ENCODE assay signal across 19 cellular contexts in genomic region chr9:8784813-8785212, GRCh38.
DNase-seq lines count a peak whose midpoint lies in the region; ATAC-seq, FAIRE-seq and TF ChIP-seq lines count a peak whose summit lies in the region.
"Had no signal": no experiment of that assay in that cellular context is flagged by ENCODE, and none has a peak within 500 bp of the region (broad histone marks: within the 10 kb centered on the region; RNA-seq: fewer than 3 reads in every experiment).

No MANE protein-coding gene starts in this region.

- H3K4me3 Mint-ChIP-seq in nephron (peak overlapping the region; percentile 46 to 69 (median 64)), T-cell (no peak overlapping the region)
- H3K4me3 Mint-ChIP-seq: CD8-positive, alpha-beta T cell had no signal

- intact Hi-C loops in left ventricle myocardium inferior (cut with micrococcal nuclease) (no loop called here), Right ventricle myocardium superior (cut with DNase I) (no loop called here)

- no peak overlapping the region for H3K27ac ChIP-seq in left ventricle myocardium inferior (replicated peaks)
- H3K27ac ChIP-seq: neutrophil, right lobe of liver, SJSA1, thyroid gland had no signal

- TF ChIP-seq CTCF in left ventricle myocardium inferior (IDR thresholded peaks at IDR 0.05; ENCODE audit: borderline replicate concordance) (no peak), bronchial epithelial cell (IDR thresholded peaks at IDR 0.05; ENCODE audit: insufficient read depth, low read length, severe bottlenecking) (no peak), nephron (IDR thresholded peaks at IDR 0.05; ENCODE audit: unreplicated experiment in 3 of 3) (no peak)

- CTCF ChIA-PET in T-cell (lab: Charles Lee): no interaction called here

- H3K9me3 Mint-ChIP-seq in nephron: no peaks in the 10 kb centered on the region
- no peaks in the 10 kb centered on the region for H3K9me3 Mint-ChIP-seq in T-cell
- H3K9me3 Mint-ChIP-seq: CD8-positive, alpha-beta T cell had no signal

- H3K27me3 ChIP-seq in left ventricle myocardium inferior (ENCODE audit: low read depth) (no peaks in the 10 kb centered on the region), bronchial epithelial cell (ENCODE audit: control insufficient read depth, insufficient read depth, low read length) (no peaks in the 10 kb centered on the region)
- H3K27me3 ChIP-seq: neutrophil, right lobe of liver, SJSA1, thyroid gland had no signal

- H3K36me3 ChIP-seq in left ventricle myocardium inferior (no peaks in the 10 kb centered on the region), bronchial epithelial cell (ENCODE audit: control insufficient read depth, insufficient read depth, low read length) (no peaks in the 10 kb centered on the region)
- H3K36me3 ChIP-seq: neutrophil, right lobe of liver, SJSA1, thyroid gland had no signal

- no peak for ATAC-seq in Right ventricle myocardium superior (ENCODE audit: poor library complexity)
- no peak for ATAC-seq in GM21390 (IDR thresholded peaks at IDR 0.05; ENCODE audit: unreplicated experiment)
- no peak for ATAC-seq in GM21381 (IDR thresholded peaks at IDR 0.05; ENCODE audit: unreplicated experiment)
- ATAC-seq in T-cell (replicated peaks in 1 of 4): no peak
- ATAC-seq: CD8-positive, alpha-beta T cell; right lobe of liver had no signal

- H3K36me3 Mint-ChIP-seq in nephron (ENCODE audit: low read depth) (peaks cover 14% of the 10 kb centered on the region), T-cell (no peaks in the 10 kb centered on the region)
- H3K36me3 Mint-ChIP-seq: CD8-positive, alpha-beta T cell had no signal

- POLR2A ChIA-PET in T-cell (lab: Charles Lee): no interaction called here

- DNase-seq in left ventricle myocardium inferior (no peak), Right ventricle myocardium superior (no peak), bronchial epithelial cell (ENCODE audit: low read depth) (peak; percentile 29), T-cell (no peak), GM03348 (ENCODE audit: low spot score) (no peak)
- DNase-seq: activated CD4-positive, alpha-beta T cell treated with anti-CD3 and anti-CD28 coated beads for 4 hours; activated naive CD4-positive, alpha-beta T cell; CD8-positive, alpha-beta T cell; EL; GOT3; NCI-H2081 treated with DMSO at 0.1 percent for 48 hours; right lobe of liver; thyroid gland had no signal

- H3K27ac Mint-ChIP-seq in nephron (peak overlapping the region; percentile 87 to 97 (median 94)), T-cell (no peak overlapping the region)
- H3K27ac Mint-ChIP-seq: CD8-positive, alpha-beta T cell had no signal

- no peaks in the 10 kb centered on the region for H3K4me1 ChIP-seq in left ventricle myocardium inferior
- H3K4me1 ChIP-seq: SJSA1 had no signal

- no peaks in the 10 kb centered on the region for H3K9me3 ChIP-seq in left ventricle myocardium inferior (replicated peaks)
- H3K9me3 ChIP-seq: neutrophil, right lobe of liver, SJSA1, thyroid gland had no signal

- H3K4me1 Mint-ChIP-seq in nephron (peaks cover 62% of the 10 kb centered on the region), T-cell (no peaks in the 10 kb centered on the region)

- H3K27me3 Mint-ChIP-seq in nephron (ENCODE audit: low read depth): no peaks in the 10 kb centered on the region
- no peaks in the 10 kb centered on the region for H3K27me3 Mint-ChIP-seq in T-cell

- H3K4me3 ChIP-seq in left ventricle myocardium inferior: peak overlapping the region; percentile 3
- H3K4me3 ChIP-seq in bronchial epithelial cell (ENCODE audit: low read depth, low read length): no peak overlapping the region
- H3K4me3 ChIP-seq: right lobe of liver, SJSA1, thyroid gland had no signal

- no peak for FAIRE-seq in bronchial epithelial cell (lab: Jason Lieb, UNC)
- FAIRE-seq: frontal cortex had no signal

Comparison
In these comparisons a context has a peak if more than half of its experiments do, and no peak if none do; other contexts are left out.
1. H3K27ac Mint-ChIP-seq: peak in nephron (3 of 3); none in T-cell (0 of 2).
2. H3K4me3 Mint-ChIP-seq: peak in nephron (3 of 3); none in T-cell (0 of 3).